2 cellular contexts compared by ENCODE assay signal in the genomic region with DNA sequence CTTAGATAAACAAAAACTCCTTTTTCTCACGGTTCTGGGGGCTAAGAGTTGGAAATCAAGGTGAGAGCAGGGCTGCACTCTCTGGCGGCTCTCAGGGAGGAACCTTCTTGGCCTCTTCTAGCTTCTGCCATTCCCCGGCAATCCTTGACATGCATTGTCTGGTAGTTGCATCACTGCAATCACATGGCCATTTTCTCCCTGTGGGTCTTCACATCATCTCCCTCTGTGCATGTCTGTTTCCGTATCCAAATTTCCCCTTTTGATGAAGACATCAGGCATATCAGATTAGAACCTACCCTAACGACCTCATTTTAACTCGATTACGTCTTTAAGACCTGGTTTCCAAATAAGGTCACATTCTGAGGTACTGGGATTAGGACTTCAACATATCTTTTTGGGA.
TF ChIP-seq lines count a peak whose summit lies in the region.

No MANE protein-coding gene starts in this region.

TF ChIP-seq in GM23338, 12 proteins besides CTCF, POLR2A, EP300 and RAD21:
- TF ChIP-seq, protein P1, sequence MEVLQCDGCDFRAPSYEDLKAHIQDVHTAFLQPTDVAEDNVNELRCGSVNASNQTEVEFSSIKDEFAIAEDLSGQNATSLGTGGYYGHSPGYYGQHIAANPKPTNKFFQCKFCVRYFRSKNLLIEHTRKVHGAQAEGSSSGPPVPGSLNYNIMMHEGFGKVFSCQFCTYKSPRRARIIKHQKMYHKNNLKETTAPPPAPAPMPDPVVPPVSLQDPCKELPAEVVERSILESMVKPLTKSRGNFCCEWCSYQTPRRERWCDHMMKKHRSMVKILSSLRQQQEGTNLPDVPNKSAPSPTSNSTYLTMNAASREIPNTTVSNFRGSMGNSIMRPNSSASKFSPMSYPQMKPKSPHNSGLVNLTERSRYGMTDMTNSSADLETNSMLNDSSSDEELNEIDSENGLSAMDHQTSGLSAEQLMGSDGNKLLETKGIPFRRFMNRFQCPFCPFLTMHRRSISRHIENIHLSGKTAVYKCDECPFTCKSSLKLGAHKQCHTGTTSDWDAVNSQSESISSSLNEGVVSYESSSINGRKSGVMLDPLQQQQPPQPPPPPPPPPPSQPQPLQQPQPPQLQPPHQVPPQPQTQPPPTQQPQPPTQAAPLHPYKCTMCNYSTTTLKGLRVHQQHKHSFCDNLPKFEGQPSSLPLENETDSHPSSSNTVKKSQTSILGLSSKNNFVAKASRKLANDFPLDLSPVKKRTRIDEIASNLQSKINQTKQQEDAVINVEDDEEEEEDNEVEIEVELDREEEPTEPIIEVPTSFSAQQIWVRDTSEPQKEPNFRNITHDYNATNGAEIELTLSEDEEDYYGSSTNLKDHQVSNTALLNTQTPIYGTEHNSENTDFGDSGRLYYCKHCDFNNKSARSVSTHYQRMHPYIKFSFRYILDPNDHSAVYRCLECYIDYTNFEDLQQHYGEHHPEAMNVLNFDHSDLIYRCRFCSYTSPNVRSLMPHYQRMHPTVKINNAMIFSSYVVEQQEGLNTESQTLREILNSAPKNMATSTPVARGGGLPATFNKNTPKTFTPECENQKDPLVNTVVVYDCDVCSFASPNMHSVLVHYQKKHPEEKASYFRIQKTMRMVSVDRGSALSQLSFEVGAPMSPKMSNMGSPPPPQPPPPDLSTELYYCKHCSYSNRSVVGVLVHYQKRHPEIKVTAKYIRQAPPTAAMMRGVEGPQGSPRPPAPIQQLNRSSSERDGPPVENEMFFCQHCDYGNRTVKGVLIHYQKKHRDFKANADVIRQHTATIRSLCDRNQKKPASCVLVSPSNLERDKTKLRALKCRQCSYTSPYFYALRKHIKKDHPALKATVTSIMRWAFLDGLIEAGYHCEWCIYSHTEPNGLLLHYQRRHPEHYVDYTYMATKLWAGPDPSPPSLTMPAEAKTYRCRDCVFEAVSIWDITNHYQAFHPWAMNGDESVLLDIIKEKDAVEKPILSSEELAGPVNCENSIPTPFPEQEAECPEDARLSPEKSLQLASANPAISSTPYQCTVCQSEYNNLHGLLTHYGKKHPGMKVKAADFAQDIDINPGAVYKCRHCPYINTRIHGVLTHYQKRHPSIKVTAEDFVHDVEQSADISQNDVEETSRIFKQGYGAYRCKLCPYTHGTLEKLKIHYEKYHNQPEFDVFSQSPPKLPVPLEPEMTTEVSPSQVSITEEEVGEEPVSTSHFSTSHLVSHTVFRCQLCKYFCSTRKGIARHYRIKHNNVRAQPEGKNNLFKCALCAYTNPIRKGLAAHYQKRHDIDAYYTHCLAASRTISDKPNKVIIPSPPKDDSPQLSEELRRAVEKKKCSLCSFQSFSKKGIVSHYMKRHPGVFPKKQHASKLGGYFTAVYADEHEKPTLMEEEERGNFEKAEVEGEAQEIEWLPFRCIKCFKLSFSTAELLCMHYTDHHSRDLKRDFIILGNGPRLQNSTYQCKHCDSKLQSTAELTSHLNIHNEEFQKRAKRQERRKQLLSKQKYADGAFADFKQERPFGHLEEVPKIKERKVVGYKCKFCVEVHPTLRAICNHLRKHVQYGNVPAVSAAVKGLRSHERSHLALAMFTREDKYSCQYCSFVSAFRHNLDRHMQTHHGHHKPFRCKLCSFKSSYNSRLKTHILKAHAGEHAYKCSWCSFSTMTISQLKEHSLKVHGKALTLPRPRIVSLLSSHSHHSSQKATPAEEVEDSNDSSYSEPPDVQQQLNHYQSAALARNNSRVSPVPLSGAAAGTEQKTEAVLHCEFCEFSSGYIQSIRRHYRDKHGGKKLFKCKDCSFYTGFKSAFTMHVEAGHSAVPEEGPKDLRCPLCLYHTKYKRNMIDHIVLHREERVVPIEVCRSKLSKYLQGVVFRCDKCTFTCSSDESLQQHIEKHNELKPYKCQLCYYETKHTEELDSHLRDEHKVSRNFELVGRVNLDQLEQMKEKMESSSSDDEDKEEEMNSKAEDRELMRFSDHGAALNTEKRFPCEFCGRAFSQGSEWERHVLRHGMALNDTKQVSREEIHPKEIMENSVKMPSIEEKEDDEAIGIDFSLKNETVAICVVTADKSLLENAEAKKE (CRISPR knock-in tag; IDR thresholded peaks at IDR 0.05), result no peak
- no peak for TF ChIP-seq NANOG (IDR thresholded peaks at IDR 0.05; ENCODE audit: borderline replicate concordance)
- TF ChIP-seq STAT1 (IDR thresholded peaks at IDR 0.05; ENCODE audit: unreplicated experiment), result no peak
- TF ChIP-seq CREB1 (CRISPR knock-in tag; IDR thresholded peaks at IDR 0.05; ENCODE audit: low read depth), result no peak

TF ChIP-seq in K562, 482 proteins besides CTCF, POLR2A, EP300 and RAD21 (continued from another document and continues in another):
- TF ChIP-seq, protein P2, sequence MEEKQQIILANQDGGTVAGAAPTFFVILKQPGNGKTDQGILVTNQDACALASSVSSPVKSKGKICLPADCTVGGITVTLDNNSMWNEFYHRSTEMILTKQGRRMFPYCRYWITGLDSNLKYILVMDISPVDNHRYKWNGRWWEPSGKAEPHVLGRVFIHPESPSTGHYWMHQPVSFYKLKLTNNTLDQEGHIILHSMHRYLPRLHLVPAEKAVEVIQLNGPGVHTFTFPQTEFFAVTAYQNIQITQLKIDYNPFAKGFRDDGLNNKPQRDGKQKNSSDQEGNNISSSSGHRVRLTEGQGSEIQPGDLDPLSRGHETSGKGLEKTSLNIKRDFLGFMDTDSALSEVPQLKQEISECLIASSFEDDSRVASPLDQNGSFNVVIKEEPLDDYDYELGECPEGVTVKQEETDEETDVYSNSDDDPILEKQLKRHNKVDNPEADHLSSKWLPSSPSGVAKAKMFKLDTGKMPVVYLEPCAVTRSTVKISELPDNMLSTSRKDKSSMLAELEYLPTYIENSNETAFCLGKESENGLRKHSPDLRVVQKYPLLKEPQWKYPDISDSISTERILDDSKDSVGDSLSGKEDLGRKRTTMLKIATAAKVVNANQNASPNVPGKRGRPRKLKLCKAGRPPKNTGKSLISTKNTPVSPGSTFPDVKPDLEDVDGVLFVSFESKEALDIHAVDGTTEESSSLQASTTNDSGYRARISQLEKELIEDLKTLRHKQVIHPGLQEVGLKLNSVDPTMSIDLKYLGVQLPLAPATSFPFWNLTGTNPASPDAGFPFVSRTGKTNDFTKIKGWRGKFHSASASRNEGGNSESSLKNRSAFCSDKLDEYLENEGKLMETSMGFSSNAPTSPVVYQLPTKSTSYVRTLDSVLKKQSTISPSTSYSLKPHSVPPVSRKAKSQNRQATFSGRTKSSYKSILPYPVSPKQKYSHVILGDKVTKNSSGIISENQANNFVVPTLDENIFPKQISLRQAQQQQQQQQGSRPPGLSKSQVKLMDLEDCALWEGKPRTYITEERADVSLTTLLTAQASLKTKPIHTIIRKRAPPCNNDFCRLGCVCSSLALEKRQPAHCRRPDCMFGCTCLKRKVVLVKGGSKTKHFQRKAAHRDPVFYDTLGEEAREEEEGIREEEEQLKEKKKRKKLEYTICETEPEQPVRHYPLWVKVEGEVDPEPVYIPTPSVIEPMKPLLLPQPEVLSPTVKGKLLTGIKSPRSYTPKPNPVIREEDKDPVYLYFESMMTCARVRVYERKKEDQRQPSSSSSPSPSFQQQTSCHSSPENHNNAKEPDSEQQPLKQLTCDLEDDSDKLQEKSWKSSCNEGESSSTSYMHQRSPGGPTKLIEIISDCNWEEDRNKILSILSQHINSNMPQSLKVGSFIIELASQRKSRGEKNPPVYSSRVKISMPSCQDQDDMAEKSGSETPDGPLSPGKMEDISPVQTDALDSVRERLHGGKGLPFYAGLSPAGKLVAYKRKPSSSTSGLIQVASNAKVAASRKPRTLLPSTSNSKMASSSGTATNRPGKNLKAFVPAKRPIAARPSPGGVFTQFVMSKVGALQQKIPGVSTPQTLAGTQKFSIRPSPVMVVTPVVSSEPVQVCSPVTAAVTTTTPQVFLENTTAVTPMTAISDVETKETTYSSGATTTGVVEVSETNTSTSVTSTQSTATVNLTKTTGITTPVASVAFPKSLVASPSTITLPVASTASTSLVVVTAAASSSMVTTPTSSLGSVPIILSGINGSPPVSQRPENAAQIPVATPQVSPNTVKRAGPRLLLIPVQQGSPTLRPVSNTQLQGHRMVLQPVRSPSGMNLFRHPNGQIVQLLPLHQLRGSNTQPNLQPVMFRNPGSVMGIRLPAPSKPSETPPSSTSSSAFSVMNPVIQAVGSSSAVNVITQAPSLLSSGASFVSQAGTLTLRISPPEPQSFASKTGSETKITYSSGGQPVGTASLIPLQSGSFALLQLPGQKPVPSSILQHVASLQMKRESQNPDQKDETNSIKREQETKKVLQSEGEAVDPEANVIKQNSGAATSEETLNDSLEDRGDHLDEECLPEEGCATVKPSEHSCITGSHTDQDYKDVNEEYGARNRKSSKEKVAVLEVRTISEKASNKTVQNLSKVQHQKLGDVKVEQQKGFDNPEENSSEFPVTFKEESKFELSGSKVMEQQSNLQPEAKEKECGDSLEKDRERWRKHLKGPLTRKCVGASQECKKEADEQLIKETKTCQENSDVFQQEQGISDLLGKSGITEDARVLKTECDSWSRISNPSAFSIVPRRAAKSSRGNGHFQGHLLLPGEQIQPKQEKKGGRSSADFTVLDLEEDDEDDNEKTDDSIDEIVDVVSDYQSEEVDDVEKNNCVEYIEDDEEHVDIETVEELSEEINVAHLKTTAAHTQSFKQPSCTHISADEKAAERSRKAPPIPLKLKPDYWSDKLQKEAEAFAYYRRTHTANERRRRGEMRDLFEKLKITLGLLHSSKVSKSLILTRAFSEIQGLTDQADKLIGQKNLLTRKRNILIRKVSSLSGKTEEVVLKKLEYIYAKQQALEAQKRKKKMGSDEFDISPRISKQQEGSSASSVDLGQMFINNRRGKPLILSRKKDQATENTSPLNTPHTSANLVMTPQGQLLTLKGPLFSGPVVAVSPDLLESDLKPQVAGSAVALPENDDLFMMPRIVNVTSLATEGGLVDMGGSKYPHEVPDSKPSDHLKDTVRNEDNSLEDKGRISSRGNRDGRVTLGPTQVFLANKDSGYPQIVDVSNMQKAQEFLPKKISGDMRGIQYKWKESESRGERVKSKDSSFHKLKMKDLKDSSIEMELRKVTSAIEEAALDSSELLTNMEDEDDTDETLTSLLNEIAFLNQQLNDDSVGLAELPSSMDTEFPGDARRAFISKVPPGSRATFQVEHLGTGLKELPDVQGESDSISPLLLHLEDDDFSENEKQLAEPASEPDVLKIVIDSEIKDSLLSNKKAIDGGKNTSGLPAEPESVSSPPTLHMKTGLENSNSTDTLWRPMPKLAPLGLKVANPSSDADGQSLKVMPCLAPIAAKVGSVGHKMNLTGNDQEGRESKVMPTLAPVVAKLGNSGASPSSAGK (IDR thresholded peaks at IDR 0.05), result peak; percentile 31; the same call in 1 of the 2 replicates
- TF ChIP-seq, protein P3, sequence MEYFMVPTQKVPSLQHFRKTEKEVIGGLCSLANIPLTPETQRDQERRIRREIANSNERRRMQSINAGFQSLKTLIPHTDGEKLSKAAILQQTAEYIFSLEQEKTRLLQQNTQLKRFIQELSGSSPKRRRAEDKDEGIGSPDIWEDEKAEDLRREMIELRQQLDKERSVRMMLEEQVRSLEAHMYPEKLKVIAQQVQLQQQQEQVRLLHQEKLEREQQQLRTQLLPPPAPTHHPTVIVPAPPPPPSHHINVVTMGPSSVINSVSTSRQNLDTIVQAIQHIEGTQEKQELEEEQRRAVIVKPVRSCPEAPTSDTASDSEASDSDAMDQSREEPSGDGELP (CRISPR knock-in tag; IDR thresholded peaks at IDR 0.05; ENCODE audit: borderline replicate concordance), result no peak
- peak; percentile 75 for TF ChIP-seq CEBPB (tag; IDR thresholded peaks at IDR 0.05)
- no peak for TF ChIP-seq MED1 (CRISPR knock-in tag; IDR thresholded peaks at IDR 0.05; ENCODE audit: borderline replicate concordance)
- TF ChIP-seq, protein P4, sequence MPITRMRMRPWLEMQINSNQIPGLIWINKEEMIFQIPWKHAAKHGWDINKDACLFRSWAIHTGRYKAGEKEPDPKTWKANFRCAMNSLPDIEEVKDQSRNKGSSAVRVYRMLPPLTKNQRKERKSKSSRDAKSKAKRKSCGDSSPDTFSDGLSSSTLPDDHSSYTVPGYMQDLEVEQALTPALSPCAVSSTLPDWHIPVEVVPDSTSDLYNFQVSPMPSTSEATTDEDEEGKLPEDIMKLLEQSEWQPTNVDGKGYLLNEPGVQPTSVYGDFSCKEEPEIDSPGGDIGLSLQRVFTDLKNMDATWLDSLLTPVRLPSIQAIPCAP (CRISPR knock-in tag; IDR thresholded peaks at IDR 0.05; ENCODE audit: borderline replicate concordance), result no peak
- TF ChIP-seq, protein P5, sequence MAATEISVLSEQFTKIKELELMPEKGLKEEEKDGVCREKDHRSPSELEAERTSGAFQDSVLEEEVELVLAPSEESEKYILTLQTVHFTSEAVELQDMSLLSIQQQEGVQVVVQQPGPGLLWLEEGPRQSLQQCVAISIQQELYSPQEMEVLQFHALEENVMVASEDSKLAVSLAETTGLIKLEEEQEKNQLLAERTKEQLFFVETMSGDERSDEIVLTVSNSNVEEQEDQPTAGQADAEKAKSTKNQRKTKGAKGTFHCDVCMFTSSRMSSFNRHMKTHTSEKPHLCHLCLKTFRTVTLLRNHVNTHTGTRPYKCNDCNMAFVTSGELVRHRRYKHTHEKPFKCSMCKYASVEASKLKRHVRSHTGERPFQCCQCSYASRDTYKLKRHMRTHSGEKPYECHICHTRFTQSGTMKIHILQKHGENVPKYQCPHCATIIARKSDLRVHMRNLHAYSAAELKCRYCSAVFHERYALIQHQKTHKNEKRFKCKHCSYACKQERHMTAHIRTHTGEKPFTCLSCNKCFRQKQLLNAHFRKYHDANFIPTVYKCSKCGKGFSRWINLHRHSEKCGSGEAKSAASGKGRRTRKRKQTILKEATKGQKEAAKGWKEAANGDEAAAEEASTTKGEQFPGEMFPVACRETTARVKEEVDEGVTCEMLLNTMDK (IDR thresholded peaks at IDR 0.05; ENCODE audit: borderline replicate concordance, insufficient read depth, low read depth, low read length, poor library complexity, severe bottlenecking), result no peak
- TF ChIP-seq CXXC5 (CRISPR knock-in tag; IDR thresholded peaks at IDR 0.05), result peak; percentile 60
- TF ChIP-seq, protein P6, sequence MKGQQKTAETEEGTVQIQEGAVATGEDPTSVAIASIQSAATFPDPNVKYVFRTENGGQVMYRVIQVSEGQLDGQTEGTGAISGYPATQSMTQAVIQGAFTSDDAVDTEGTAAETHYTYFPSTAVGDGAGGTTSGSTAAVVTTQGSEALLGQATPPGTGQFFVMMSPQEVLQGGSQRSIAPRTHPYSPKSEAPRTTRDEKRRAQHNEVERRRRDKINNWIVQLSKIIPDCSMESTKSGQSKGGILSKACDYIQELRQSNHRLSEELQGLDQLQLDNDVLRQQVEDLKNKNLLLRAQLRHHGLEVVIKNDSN (CRISPR knock-in tag; IDR thresholded peaks at IDR 0.05), result peak; percentile 25; the same call in 1 of the 2 replicates
- TF ChIP-seq ZNF589 (CRISPR knock-in tag; IDR thresholded peaks at IDR 0.05; ENCODE audit: low read depth), result peak; percentile 72
- TF ChIP-seq, protein P7, sequence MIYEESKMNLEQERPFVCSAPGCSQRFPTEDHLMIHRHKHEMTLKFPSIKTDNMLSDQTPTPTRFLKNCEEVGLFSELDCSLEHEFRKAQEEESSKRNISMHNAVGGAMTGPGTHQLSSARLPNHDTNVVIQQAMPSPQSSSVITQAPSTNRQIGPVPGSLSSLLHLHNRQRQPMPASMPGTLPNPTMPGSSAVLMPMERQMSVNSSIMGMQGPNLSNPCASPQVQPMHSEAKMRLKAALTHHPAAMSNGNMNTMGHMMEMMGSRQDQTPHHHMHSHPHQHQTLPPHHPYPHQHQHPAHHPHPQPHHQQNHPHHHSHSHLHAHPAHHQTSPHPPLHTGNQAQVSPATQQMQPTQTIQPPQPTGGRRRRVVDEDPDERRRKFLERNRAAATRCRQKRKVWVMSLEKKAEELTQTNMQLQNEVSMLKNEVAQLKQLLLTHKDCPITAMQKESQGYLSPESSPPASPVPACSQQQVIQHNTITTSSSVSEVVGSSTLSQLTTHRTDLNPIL (CRISPR knock-in tag; IDR thresholded peaks at IDR 0.05), result no peak
- TF ChIP-seq, protein P8, sequence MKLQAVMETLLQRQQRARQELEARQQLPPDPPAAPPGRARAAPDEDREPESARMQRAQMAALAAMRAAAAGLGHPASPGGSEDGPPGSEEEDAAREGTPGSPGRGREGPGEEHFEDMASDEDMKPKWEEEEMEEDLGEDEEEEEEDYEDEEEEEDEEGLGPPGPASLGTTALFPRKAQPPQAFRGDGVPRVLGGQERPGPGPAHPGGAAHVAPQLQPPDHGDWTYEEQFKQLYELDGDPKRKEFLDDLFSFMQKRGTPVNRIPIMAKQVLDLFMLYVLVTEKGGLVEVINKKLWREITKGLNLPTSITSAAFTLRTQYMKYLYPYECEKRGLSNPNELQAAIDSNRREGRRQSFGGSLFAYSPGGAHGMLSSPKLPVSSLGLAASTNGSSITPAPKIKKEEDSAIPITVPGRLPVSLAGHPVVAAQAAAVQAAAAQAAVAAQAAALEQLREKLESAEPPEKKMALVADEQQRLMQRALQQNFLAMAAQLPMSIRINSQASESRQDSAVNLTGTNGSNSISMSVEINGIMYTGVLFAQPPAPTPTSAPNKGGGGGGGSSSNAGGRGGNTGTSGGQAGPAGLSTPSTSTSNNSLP (IDR thresholded peaks at IDR 0.05; ENCODE audit: borderline replicate concordance, low read depth, low read length), result no peak
